ENCODE assay signal across 1 cellular context in the genomic region with DNA sequence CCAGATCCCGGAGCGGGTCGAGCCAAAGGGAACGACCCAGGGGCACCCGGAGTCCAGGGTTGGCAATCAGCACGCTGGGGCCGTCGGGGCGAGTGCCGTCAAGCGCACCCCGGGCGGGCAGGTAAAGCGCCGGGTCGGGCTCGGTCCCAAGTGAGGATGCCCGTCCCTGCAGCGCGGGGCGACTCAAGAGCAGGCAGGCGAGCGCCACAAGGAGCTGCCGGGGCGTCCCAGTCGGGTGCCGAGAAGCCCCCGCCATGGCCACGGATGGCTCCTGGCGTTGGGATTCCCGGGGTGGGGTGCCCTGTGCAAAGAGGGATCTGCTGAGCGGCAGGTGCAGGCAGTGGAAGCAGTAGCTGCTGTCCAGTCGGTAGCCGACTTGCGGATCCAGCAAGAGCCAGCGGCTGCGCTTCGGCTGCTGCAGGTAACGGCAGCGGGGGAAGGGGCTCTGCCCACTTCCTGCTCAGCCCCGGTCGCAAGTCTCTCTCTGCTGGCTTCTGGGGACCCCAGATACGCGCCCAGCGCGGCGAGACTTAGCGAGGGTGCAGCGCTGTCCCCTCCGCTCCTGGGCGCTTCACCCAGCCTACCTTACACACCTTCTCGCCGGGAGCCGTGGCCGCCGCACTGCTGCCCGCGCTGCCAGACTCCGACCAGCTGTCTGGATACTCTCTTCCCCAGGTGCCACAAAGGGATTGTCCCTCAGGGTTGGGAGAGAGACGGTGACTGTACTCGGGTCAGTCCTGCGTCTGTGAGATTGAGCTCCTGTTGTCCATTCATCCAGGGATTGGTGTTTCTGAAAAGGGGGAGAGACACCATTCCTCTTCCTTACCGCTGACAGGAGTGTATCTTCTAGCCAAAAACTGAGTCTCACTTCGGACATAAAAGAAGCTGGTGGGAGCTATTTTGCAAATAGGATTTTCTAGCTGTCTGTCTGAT.
A peak's percentile ranks its signal among the peaks of the same experiment; 100 is the strongest.
TF ChIP-seq lines count a peak whose summit lies in the region.

FREM3 (minus strand) TSS at position 256 of the 933 bp plus-strand sequence; CDS start at position 256, 0 bp downstream.

TF ChIP-seq in endothelial cell of umbilical vein, 7 proteins besides CTCF, POLR2A, EP300 and RAD21 (continued from another document):
- no peak for TF ChIP-seq GATA2 (IDR thresholded peaks at IDR 0.05; ENCODE audit: insufficient read depth, insufficient read length, low read depth, low read length)
- no peak for TF ChIP-seq FOS (IDR thresholded peaks at IDR 0.05; ENCODE audit: borderline replicate concordance, insufficient read depth, low read length)
- no peak for TF ChIP-seq POLR2AphosphoS5 (IDR thresholded peaks at IDR 0.05; ENCODE audit: insufficient read depth, low read depth, low read length)
- no peak for TF ChIP-seq MYC (IDR thresholded peaks at IDR 0.05; ENCODE audit: low read depth, low read length)
- TF ChIP-seq EZH2 (IDR thresholded peaks at IDR 0.05; ENCODE audit: borderline replicate concordance, low read depth, low read length, severe bottlenecking): peak; percentile 88
